In genomic region chr4:89847571-89848325, GRCh38 we compare ENCODE assay signal across 15 cellular contexts. TPM values are rescaled to one million over a fixed set of nuclear protein-coding genes. Genes with fewer than 3 reads are reported as not detected.
"Had no signal": no experiment of that assay in that cellular context is flagged by ENCODE, and none has a peak within 500 bp of the region (broad histone marks: within the 10 kb centered on the region; RNA-seq: fewer than 3 reads in every experiment).

No MANE protein-coding gene starts in this region.

- H3K4me1 ChIP-seq: adrenal gland, upper lobe of left lung had no signal

- H3K27ac ChIP-seq: adrenal gland, ovary, upper lobe of left lung had no signal

- H3K4me3 ChIP-seq: adrenal gland, ovary, upper lobe of left lung had no signal

- DNase-seq: activated CD4-positive, alpha-beta T cell treated with anti-CD3 and anti-CD28 coated beads, Interleukin-2, amount 10 ng/mL, durations not matched to agents 7 days and 5 days; activated CD4-positive, CD25-positive, alpha-beta regulatory T cell; activated naive CD4-positive, alpha-beta T cell treated with anti-CD3 and anti-CD28 coated beads, Interleukin-2, amount 50 U/mL, for 16 hours; adrenal gland; cortex of kidney; effector memory CD4-positive, alpha-beta T cell; foreskin fibroblast; left colon; ovary; stimulated activated CD4-positive, alpha-beta T cell treated with anti-CD3 and anti-CD28 coated beads, Interleukin-4, amount 100 ng/mL, for 1 hour; stimulated activated CD8-positive, alpha-beta memory T cell treated with anti-CD3 and anti-CD28 coated beads, Interleukin-4, amount 100 ng/mL, for 48 hours; T-helper 17 cell; upper lobe of left lung had no signal

- H3K9me3 ChIP-seq: adrenal gland, ovary, upper lobe of left lung had no signal

- H3K36me3 ChIP-seq: adrenal gland, ovary, upper lobe of left lung had no signal

- H3K27me3 ChIP-seq: adrenal gland, ovary, upper lobe of left lung had no signal

RNA-seq across cellular contexts. Expression of gene SNCA, which starts 10.8 kb away (rescaled TPM):
- total RNA-seq: activated CD8-positive, alpha-beta memory T cell treated with anti-CD3 and anti-CD28 coated beads for 36 hours had no signal

RNA-seq across cellular contexts. Expression of gene MMRN1, which starts 46.9 kb away (rescaled TPM):
- total RNA-seq: activated CD8-positive, alpha-beta memory T cell treated with anti-CD3 and anti-CD28 coated beads for 36 hours; activated T-helper 2 cell treated with anti-CD3 and anti-CD28 coated beads, Interferon-gamma antibody, Interleukin-2, Interleukin-4, amounts not matched to agents 10 μg/mL and 5 μg/mL and 100 μg/mL, durations not matched to agents 14 hours and 24 hours and 36 hours had no signal
